In the genomic region with DNA sequence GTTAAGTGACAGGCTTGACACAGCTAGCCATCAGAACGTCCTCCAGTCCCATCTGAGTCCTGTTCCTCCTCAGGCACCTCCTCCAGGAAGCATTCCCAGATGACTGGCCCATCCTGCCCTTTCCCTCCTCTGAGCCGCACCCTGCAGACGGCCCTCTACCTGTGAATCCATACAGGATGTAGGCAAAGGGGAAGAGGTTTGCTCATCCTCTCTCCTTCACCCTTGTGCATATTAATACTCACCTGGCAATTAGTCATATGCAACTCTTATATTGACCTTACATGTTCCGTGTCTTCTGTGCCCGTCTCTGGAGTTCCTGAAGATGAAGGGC, we compare ENCODE assay signal across 11 cellular contexts.
A peak's percentile ranks its signal among the peaks of the same experiment; 100 is the strongest.
DNase-seq lines count a peak whose midpoint lies in the region; ATAC-seq, FAIRE-seq and TF ChIP-seq lines count a peak whose summit lies in the region.
"Had no signal": no experiment of that assay in that cellular context is flagged by ENCODE, and none has a peak within 500 bp of the region (broad histone marks: within the 10 kb centered on the region; RNA-seq: fewer than 3 reads in every experiment).

No MANE protein-coding gene starts in this region.

- H2AFZ ChIP-seq in K562 (ENCODE audit: low read depth, low read length) (no peak overlapping the region), neural progenitor cell (replicated peaks) (no peak overlapping the region), OCI-LY7 (ENCODE audit: low read length) (no peak overlapping the region)

- H3K27ac Mint-ChIP-seq in neural progenitor cell: no peak overlapping the region

- H3K27me3 Mint-ChIP-seq in neural progenitor cell (ENCODE audit: insufficient read depth, low read depth): no peaks in the 10 kb centered on the region

- no peak for DNase-seq in right cardiac atrium
- no peak for DNase-seq in heart left ventricle
- no peak for DNase-seq in K562 (ENCODE audit: extremely low read depth in 1 of 4, low spot score in 3 of 4)
- peak; percentile 47 to 69 (median 64) for DNase-seq in mucosa of descending colon
- no peak for DNase-seq in mucosa of gallbladder (ENCODE audit: low spot score)
- no peak for DNase-seq in neural progenitor cell (ENCODE audit: low spot score)
- no peak for DNase-seq in OCI-LY7 (ENCODE audit: low spot score)
- DNase-seq: NCI-H1694 treated with DMSO at 0.1 percent for 48 hours had no signal

- in situ Hi-C loops in K562 (cut with MboI): no loop called here

- H3K27ac ChIP-seq in right cardiac atrium (ENCODE audit: low read length) (peak overlapping the region; percentile 33), heart left ventricle (peak overlapping the region in 6 of 12 donors; percentile 8 to 93 (median 35)), K562 (ENCODE audit: extremely low read depth, low read depth, low read length) (no peak overlapping the region), neural progenitor cell (no peak overlapping the region), OCI-LY7 (ENCODE audit: low read depth, low read length, poor library complexity, severe bottlenecking) (no peak overlapping the region)

- H3K79me2 ChIP-seq in K562 (ENCODE audit: control insufficient read depth, insufficient read depth, low read length) (peaks cover 43% of the 10 kb centered on the region), neural progenitor cell (ENCODE audit: low read depth) (peaks cover 5% of the 10 kb centered on the region), OCI-LY7 (ENCODE audit: insufficient read depth, low read depth, low read length) (peaks cover 14% of the 10 kb centered on the region; the same call in 1 of the 2 replicates)

- TF ChIP-seq POLR2A in heart left ventricle (IDR thresholded peaks at IDR 0.05): no peak
- no peak for TF ChIP-seq POLR2A in K562 (conservative IDR thresholded peaks at IDR 0.05)

- TF ChIP-seq CTCF in heart left ventricle (IDR thresholded peaks at IDR 0.05) (no peak), K562 (IDR thresholded peaks at IDR 0.05 in 2 of 3, conservative IDR thresholded peaks at IDR 0.05 in 1 of 3; ENCODE audit: insufficient read depth in 2 of 3, low read depth in 1 of 3, low read length in 3 of 3) (no peak), mucosa of descending colon (IDR thresholded peaks at IDR 0.05) (no peak), neural progenitor cell (IDR thresholded peaks at IDR 0.05) (no peak), OCI-LY7 (conservative IDR thresholded peaks at IDR 0.05; ENCODE audit: low read length) (no peak)

- no peak for TF ChIP-seq RAD21 in K562 (CRISPR knock-in tag; conservative IDR thresholded peaks at IDR 0.05 in 1 of 2, IDR thresholded peaks at IDR 0.05 in 1 of 2)

- no peaks in the 10 kb centered on the region for H3F3A ChIP-seq in neural progenitor cell (ENCODE audit: low read depth)

- no peak overlapping the region for H3K4me2 ChIP-seq in K562 (ENCODE audit: insufficient read depth, low read length)
- no peak overlapping the region for H3K4me2 ChIP-seq in neural progenitor cell
- H3K4me2 ChIP-seq in OCI-LY7 (ENCODE audit: low read length): no peak overlapping the region

- H3K9ac ChIP-seq in K562 (ENCODE audit: insufficient read depth in 1 of 2, low read depth in 2 of 2, low read length in 2 of 2): no peak overlapping the region
- no peak overlapping the region for H3K9ac ChIP-seq in neural progenitor cell

- ATAC-seq in right cardiac atrium (no peak), heart left ventricle (no peak), K562 (no peak), mucosa of descending colon (peak; percentile 89), GM18519 (IDR thresholded peaks at IDR 0.05; ENCODE audit: low FRiP score, unreplicated experiment) (no peak)

- H4K20me1 ChIP-seq in K562 (replicated peaks; ENCODE audit: control insufficient read depth, insufficient read depth, low read length) (no peaks in the 10 kb centered on the region; the same call in none of the 2 replicates), neural progenitor cell (ENCODE audit: low read depth) (peaks cover 24% of the 10 kb centered on the region), OCI-LY7 (ENCODE audit: insufficient read depth, low read length) (no peaks in the 10 kb centered on the region)

- no peaks in the 10 kb centered on the region for H3K9me2 ChIP-seq in OCI-LY7 (ENCODE audit: insufficient read depth, low read length)

- no TSS peak for BruUV-seq in K562 (replicated peaks; lab: Mats Ljungman, UMichigan)
- no TSS peak for BruUV-seq in OCI-LY7 (replicated peaks; lab: Mats Ljungman, UMichigan)

- H3K4me1 ChIP-seq in right cardiac atrium (ENCODE audit: control insufficient read depth, insufficient read depth, low read length): peaks cover 35% of the 10 kb centered on the region
- H3K4me1 ChIP-seq in heart left ventricle: peaks cover 0 to 94% (median 42%) of the 10 kb centered on the region in 12 donors
- peaks cover 17 to 52% of the 10 kb centered on the region in 2 experiments for H3K4me1 ChIP-seq in K562 (replicated peaks in 1 of 2; ENCODE audit: control insufficient read depth in 2 of 2, insufficient read depth in 2 of 2, low read length in 2 of 2)
- H3K4me1 ChIP-seq in mucosa of descending colon (ENCODE audit: low read depth): peaks cover 11% of the 10 kb centered on the region
- peaks cover 15% of the 10 kb centered on the region for H3K4me1 ChIP-seq in neural progenitor cell
- H3K4me1 ChIP-seq in OCI-LY7 (ENCODE audit: insufficient read depth, low read length, poor library complexity, severe bottlenecking): peaks cover 9% of the 10 kb centered on the region

- H3K4me3 Mint-ChIP-seq in neural progenitor cell: no peak overlapping the region

- no peaks in the 10 kb centered on the region for H3K9me3 Mint-ChIP-seq in neural progenitor cell

- H3K9me3 ChIP-seq in right cardiac atrium (ENCODE audit: control insufficient read depth, low read length) (no peaks in the 10 kb centered on the region), heart left ventricle (no peaks in the 10 kb centered on the region), K562 (replicated peaks; ENCODE audit: control insufficient read depth, insufficient read depth, low read depth, low read length) (no peaks in the 10 kb centered on the region), mucosa of descending colon (no peaks in the 10 kb centered on the region), neural progenitor cell (ENCODE audit: low read depth) (no peaks in the 10 kb centered on the region), OCI-LY7 (ENCODE audit: low read length) (no peaks in the 10 kb centered on the region)
- H3K9me3 ChIP-seq: suprapubic skin had no signal

- no peaks in the 10 kb centered on the region for H3K36me3 ChIP-seq in heart left ventricle
- peaks cover 10% of the 10 kb centered on the region; the same call in 2 of the 3 replicates for H3K36me3 ChIP-seq in K562 (ENCODE audit: control insufficient read depth, insufficient read depth, low read length)
- no peaks in the 10 kb centered on the region for H3K36me3 ChIP-seq in mucosa of descending colon (ENCODE audit: low read depth)
- no peaks in the 10 kb centered on the region for H3K36me3 ChIP-seq in neural progenitor cell
- peaks cover 8% of the 10 kb centered on the region; the same call in 1 of the 2 replicates for H3K36me3 ChIP-seq in OCI-LY7 (ENCODE audit: insufficient read depth, low read length)
- H3K36me3 ChIP-seq: suprapubic skin had no signal

- H3K36me3 Mint-ChIP-seq in neural progenitor cell: peaks cover 21% of the 10 kb centered on the region

- no peak for TF ChIP-seq EP300 in K562 (IDR thresholded peaks at IDR 0.05; ENCODE audit: low read length)

- FAIRE-seq in K562 (lab: Jason Lieb, UNC): no peak
- FAIRE-seq: islet of Langerhans had no signal

- H3K4me3 ChIP-seq in right cardiac atrium (ENCODE audit: low read length) (no peak overlapping the region), heart left ventricle (no peak overlapping the region), K562 (no peak overlapping the region), mucosa of descending colon (no peak overlapping the region), neural progenitor cell (no peak overlapping the region), OCI-LY7 (ENCODE audit: low read depth, low read length, poor library complexity, severe bottlenecking) (no peak overlapping the region)
- H3K4me3 ChIP-seq: suprapubic skin had no signal

- no peaks in the 10 kb centered on the region for H3K9me1 ChIP-seq in K562 (ENCODE audit: control insufficient read depth, insufficient read depth, low read length)

- H3K27me3 ChIP-seq in right cardiac atrium (ENCODE audit: control insufficient read depth, insufficient read depth) (no peaks in the 10 kb centered on the region), heart left ventricle (no peaks in the 10 kb centered on the region), K562 (ENCODE audit: control insufficient read depth in 2 of 2, insufficient read depth in 2 of 2, low read length in 2 of 2) (no peaks in the 10 kb centered on the region; a peak in 1 of 5 replicates), neural progenitor cell (no peaks in the 10 kb centered on the region)
- H3K27me3 ChIP-seq: suprapubic skin had no signal

- WGBS in right cardiac atrium: 85% methylated on average over 5 of the region's 5 CpGs
- 84 to 90% (median 88%) methylated on average over 5 of the region's 5 CpGs for WGBS in heart left ventricle, 4 donors
- 85% methylated on average over 5 of the region's 5 CpGs for WGBS in K562 (ENCODE audit: insufficient coverage, low coverage, missing lambda C conversion rate)

- CTCF ChIA-PET in K562 (lab: Yijun Ruan, JAX; ENCODE audit: low intra/inter-chr PET ratio): no interaction called here
- CTCF ChIA-PET in OCI-LY7 (lab: Charles Lee; ENCODE audit: unreplicated experiment): no interaction called here

- peaks cover 41% of the 10 kb centered on the region for H3K4me1 Mint-ChIP-seq in neural progenitor cell

- intact Hi-C loops in right cardiac atrium (cut with DNase I) (loop anchor here in 1 of 4 donors (10.0 kb wide), 1 partner anchor 62 kb away; a partner anchor contains a TSS), heart left ventricle (cut with DNase I) (loop anchor here in 3 of 10 donors (5.0 to 10.0 kb wide), 3 partner anchors 35 to 128 kb away; a partner anchor contains a TSS), K562 (cut with micrococcal nuclease) (no loop called here), mucosa of descending colon (cut with DNase I, micrococcal nuclease) (no loop called here), OCI-LY7 (cut with micrococcal nuclease; ENCODE audit: unreplicated experiment) (no loop called here)

- POLR2A ChIA-PET in K562 (lab: Yijun Ruan, JAX) (interaction anchor here (1.5 kb wide), 1 partner anchor 8 kb away, joined by 5 read pairs; no protein-coding TSS in a partner anchor), OCI-LY7 (lab: Charles Lee) (no interaction called here)

Comparison
In these comparisons a context has a peak if more than half of its experiments do, and no peak if none do; other contexts are left out.
1. DNase-seq: peak in mucosa of descending colon (3 of 3); none in right cardiac atrium (0 of 3), heart left ventricle (0 of 5), K562 (0 of 4), mucosa of gallbladder (single experiment), neural progenitor cell (single experiment) and OCI-LY7 (single experiment).